In genomic region chr6:157561929-157562810, GRCh38 we compare ENCODE assay signal across 9 cellular contexts.
DNase-seq lines count a peak whose midpoint lies in the region; ATAC-seq lines count a peak whose summit lies in the region.
"Had no signal": no experiment of that assay in that cellular context is flagged by ENCODE, and none has a peak within 500 bp of the region (broad histone marks: within the 10 kb centered on the region; RNA-seq: fewer than 3 reads in every experiment).

No MANE protein-coding gene starts in this region.

- no peak overlapping the region for H3K4me3 ChIP-seq in CD4-positive, alpha-beta memory T cell (ENCODE audit: low read length in 2 of 2)

- H3K4me3 Mint-ChIP-seq in CD4-positive, alpha-beta memory T cell, result peak overlapping the region in 7 of 8 donors; percentile 43 to 82 (median 68)
- H3K4me3 Mint-ChIP-seq in T-helper 1 cell treated with Interleukin-12 subunit alpha and Interleukin-12 subunit beta and Interleukin-4 antibody, amounts not matched to agents 30 μg/mL and 1 μg/mL, for 36 hours, result peak overlapping the region; percentile 60
- H3K4me3 Mint-ChIP-seq: CD4-positive, CD25-positive, alpha-beta regulatory T cell had no signal

- peaks cover 15% of the 10 kb centered on the region for H3K4me1 ChIP-seq in CD4-positive, alpha-beta memory T cell (ENCODE audit: insufficient read depth, low read length)

- no peak for DNase-seq in CD4-positive, alpha-beta memory T cell
- DNase-seq in mucosa of gallbladder (ENCODE audit: low spot score) (no peak), NOMO-1 treated with DMSO at 0.1 percent for 48 hours (lab: John Stamatoyannopoulos, UW; ENCODE audit: unreplicated experiment) (no peak), COLO829 (ENCODE audit: low spot score) (no peak)
- no peak for DNase-seq in activated effector memory CD4-positive, alpha-beta T cell treated with Interleukin-2 at 50 U/mL for 16 hours
- DNase-seq: CD4-positive, CD25-positive, alpha-beta regulatory T cell had no signal

- POLR2A ChIA-PET in CD4-positive, alpha-beta memory T cell (lab: Charles Lee; ENCODE audit: partially characterized antibody), result interaction anchor here (1.0 kb wide), 1 partner anchor 12 kb away, joined by 3 read pairs; no protein-coding TSS in a partner anchor

- no peaks in the 10 kb centered on the region for H3K27me3 ChIP-seq in CD4-positive, alpha-beta memory T cell (ENCODE audit: insufficient read depth, low read length)

- no peaks in the 10 kb centered on the region for H3K9me3 ChIP-seq in CD4-positive, alpha-beta memory T cell (ENCODE audit: control insufficient read depth in 1 of 2, low read length in 2 of 2)

- CTCF ChIA-PET in CD4-positive, alpha-beta memory T cell (lab: Charles Lee; ENCODE audit: partially characterized antibody), result no interaction called here

- H3K27ac Mint-ChIP-seq in CD4-positive, alpha-beta memory T cell, result peak overlapping the region in 5 of 7 donors; percentile 8 to 86 (median 70)
- peak overlapping the region; percentile 47 for H3K27ac Mint-ChIP-seq in T-helper 1 cell treated with Interleukin-12 subunit alpha and Interleukin-12 subunit beta and Interleukin-4 antibody, amounts not matched to agents 30 μg/mL and 1 μg/mL, for 36 hours
- H3K27ac Mint-ChIP-seq: CD4-positive, CD25-positive, alpha-beta regulatory T cell had no signal

- H3K27me3 Mint-ChIP-seq in CD4-positive, alpha-beta memory T cell, result no peaks in the 10 kb centered on the region
- H3K27me3 Mint-ChIP-seq in T-helper 1 cell treated with Interleukin-12 subunit alpha and Interleukin-12 subunit beta and Interleukin-4 antibody, amounts not matched to agents 30 μg/mL and 1 μg/mL, for 36 hours (ENCODE audit: low read depth), result peaks cover 37% of the 10 kb centered on the region

- no peak overlapping the region for H3K27ac ChIP-seq in CD4-positive, alpha-beta memory T cell (ENCODE audit: low read depth, low read length)

- ATAC-seq in GM19324 (IDR thresholded peaks at IDR 0.05; ENCODE audit: low FRiP score, unreplicated experiment) (peak; percentile 50), HG02973 (IDR thresholded peaks at IDR 0.05; ENCODE audit: unreplicated experiment) (peak; percentile 31)

- intact Hi-C loops in CD4-positive, alpha-beta memory T cell (cut with micrococcal nuclease), result no loop called here

- H3K36me3 Mint-ChIP-seq in CD4-positive, alpha-beta memory T cell, result no peaks in the 10 kb centered on the region
- peaks cover 8% of the 10 kb centered on the region for H3K36me3 Mint-ChIP-seq in T-helper 1 cell treated with Interleukin-12 subunit alpha and Interleukin-12 subunit beta and Interleukin-4 antibody, amounts not matched to agents 30 μg/mL and 1 μg/mL, for 36 hours (ENCODE audit: low read depth)
- H3K36me3 Mint-ChIP-seq: CD4-positive, CD25-positive, alpha-beta regulatory T cell had no signal

- peaks cover 7 to 22% (median 9%) of the 10 kb centered on the region in 4 donors for H3K4me1 Mint-ChIP-seq in CD4-positive, alpha-beta memory T cell
- H3K4me1 Mint-ChIP-seq in T-helper 1 cell treated with Interleukin-12 subunit alpha and Interleukin-12 subunit beta and Interleukin-4 antibody, amounts not matched to agents 30 μg/mL and 1 μg/mL, for 36 hours (ENCODE audit: low read depth), result peaks cover 33% of the 10 kb centered on the region

- no peaks in the 10 kb centered on the region for H3K9me3 Mint-ChIP-seq in CD4-positive, alpha-beta memory T cell
- no peaks in the 10 kb centered on the region for H3K9me3 Mint-ChIP-seq in T-helper 1 cell treated with Interleukin-12 subunit alpha and Interleukin-12 subunit beta and Interleukin-4 antibody, amounts not matched to agents 30 μg/mL and 1 μg/mL, for 36 hours
- H3K9me3 Mint-ChIP-seq: CD4-positive, CD25-positive, alpha-beta regulatory T cell had no signal

- no peaks in the 10 kb centered on the region for H3K36me3 ChIP-seq in CD4-positive, alpha-beta memory T cell (ENCODE audit: insufficient read depth, low read length)
